In the genomic region with DNA sequence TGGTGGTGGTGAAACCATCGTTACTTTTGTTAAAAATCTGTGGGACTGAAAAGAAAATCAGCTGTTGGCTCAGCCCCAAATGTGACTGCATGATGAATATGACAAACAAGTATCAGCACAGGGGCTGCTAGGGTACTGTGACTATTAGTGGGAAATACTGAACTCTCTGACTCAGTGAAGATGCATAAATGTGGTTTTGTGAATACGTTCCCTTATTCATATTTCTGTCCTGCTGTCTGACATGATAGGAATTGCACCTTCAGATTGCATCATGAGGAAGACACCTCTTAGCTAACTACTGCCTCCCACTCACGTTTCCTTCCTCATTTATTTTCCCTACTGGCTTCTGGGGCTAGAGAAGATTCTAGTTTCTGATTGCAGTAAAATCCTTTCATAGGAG, we compare ENCODE assay signal across 11 cellular contexts. TPM values are rescaled to one million over a fixed set of nuclear protein-coding genes. Genes with fewer than 3 reads are reported as not detected.
DNase-seq lines count a peak whose midpoint lies in the region; ATAC-seq and TF ChIP-seq lines count a peak whose summit lies in the region.
"Had no signal": no experiment of that assay in that cellular context is flagged by ENCODE, and none has a peak within 500 bp of the region (broad histone marks: within the 10 kb centered on the region; RNA-seq: fewer than 3 reads in every experiment).

No MANE protein-coding gene starts in this region.

- no peak overlapping the region for H3K14ac ChIP-seq in mesenchymal stem cell (ENCODE audit: low read length in 2 of 2)

- no peak overlapping the region for H3K4ac ChIP-seq in mesenchymal stem cell (ENCODE audit: low read depth in 1 of 2, low read length in 2 of 2)

- H3K9me3 Mint-ChIP-seq in CD14-positive monocyte: peaks cover 13 to 25% (median 21%) of the 10 kb centered on the region in 7 donors

- H3K27me3 Mint-ChIP-seq in CD14-positive monocyte (ENCODE audit: low read depth in 3 of 3): no peaks in the 10 kb centered on the region

- H2AK5ac ChIP-seq in mesenchymal stem cell (ENCODE audit: low read length, severe bottlenecking): no peak overlapping the region

- H3K4me1 ChIP-seq in RWPE2 (ENCODE audit: insufficient read depth, poor library complexity, severe bottlenecking) (peaks cover 12% of the 10 kb centered on the region), mesenchymal stem cell (ENCODE audit: control insufficient read depth, insufficient read depth, low read depth, low read length) (no peaks in the 10 kb centered on the region)

- peaks cover 64% of the 10 kb centered on the region for H3K4me1 Mint-ChIP-seq in CD14-positive monocyte
- H3K4me1 Mint-ChIP-seq: CD4-positive, CD25-positive, alpha-beta regulatory T cell had no signal

- no peak overlapping the region for H3K18ac ChIP-seq in mesenchymal stem cell (ENCODE audit: low read depth in 1 of 2, low read length in 2 of 2)

- 73% methylated on average over 2 of the region's 3 CpGs for WGBS in mesenchymal stem cell

- peak; percentile 85 for DNase-seq in CD14-positive monocyte (ENCODE audit: low spot score)
- DNase-seq in HL-60 (ENCODE audit: low read depth in 1 of 2, low spot score in 1 of 2): peak; percentile 85 to 86
- no peak for DNase-seq in RWPE2 (ENCODE audit: low spot score)
- peak; percentile 73 for DNase-seq in kidney tubule cell (ENCODE audit: low spot score)
- no peak for DNase-seq in DMS79 (lab: John Stamatoyannopoulos, UW)
- DNase-seq in mesenchymal stem cell: no peak
- DNase-seq: amygdala; CD4-positive, CD25-positive, alpha-beta regulatory T cell; NCI-H1105 treated with DMSO at 0.1 percent for 48 hours had no signal

- H2AFZ ChIP-seq in mesenchymal stem cell (ENCODE audit: low read depth, low read length): no peak overlapping the region

- peak overlapping the region; percentile 96 to 99 (median 98) for H3K27ac Mint-ChIP-seq in CD14-positive monocyte
- H3K27ac Mint-ChIP-seq: CD4-positive, CD25-positive, alpha-beta regulatory T cell had no signal

- H4K91ac ChIP-seq in mesenchymal stem cell (ENCODE audit: low read length): no peak overlapping the region

- intact Hi-C loops in CD14-positive monocyte (cut with micrococcal nuclease): loop anchor here in 1 of 2 donors (5.0 to 10.0 kb wide), 2 partner anchors 58 to 291 kb away; no protein-coding TSS in a partner anchor

- no peak overlapping the region for H2BK5ac ChIP-seq in mesenchymal stem cell (ENCODE audit: low read depth, low read length, poor library complexity, severe bottlenecking)

- H3K4me2 ChIP-seq in mesenchymal stem cell (ENCODE audit: low read length, poor library complexity, severe bottlenecking): no peak overlapping the region

- H3K27ac ChIP-seq in HL-60 (replicated peaks): peak overlapping the region; percentile 85
- H3K27ac ChIP-seq in RWPE2 (ENCODE audit: poor library complexity, severe bottlenecking): peak overlapping the region; percentile 32
- no peak overlapping the region for H3K27ac ChIP-seq in mesenchymal stem cell (ENCODE audit: low read length, poor library complexity, severe bottlenecking)

- H3K9me3 ChIP-seq in RWPE2 (ENCODE audit: severe bottlenecking) (peaks cover 2% of the 10 kb centered on the region), mesenchymal stem cell (ENCODE audit: control insufficient read depth, low read length) (peaks cover 21% of the 10 kb centered on the region)

- H3K4me3 ChIP-seq in HL-60 (replicated peaks; ENCODE audit: insufficient read depth, low read length) (peak overlapping the region; percentile 70), RWPE2 (ENCODE audit: severe bottlenecking) (no peak overlapping the region), mesenchymal stem cell (ENCODE audit: insufficient read depth in 1 of 2, low read depth in 1 of 2, low read length in 2 of 2) (no peak overlapping the region)

- peaks cover 25 to 34% of the 10 kb centered on the region in 2 donors for H3K36me3 Mint-ChIP-seq in CD14-positive monocyte
- H3K36me3 Mint-ChIP-seq: CD4-positive, CD25-positive, alpha-beta regulatory T cell had no signal

- H3K4me3 Mint-ChIP-seq in CD14-positive monocyte: peak overlapping the region; percentile 45 to 71
- H3K4me3 Mint-ChIP-seq: CD4-positive, CD25-positive, alpha-beta regulatory T cell had no signal

- no peaks in the 10 kb centered on the region for H3K27me3 ChIP-seq in HL-60 (ENCODE audit: insufficient read depth, poor library complexity, severe bottlenecking)
- no peaks in the 10 kb centered on the region for H3K27me3 ChIP-seq in RWPE2 (ENCODE audit: insufficient read depth, poor library complexity, severe bottlenecking)
- no peaks in the 10 kb centered on the region for H3K27me3 ChIP-seq in mesenchymal stem cell (ENCODE audit: control insufficient read depth in 1 of 2, insufficient read depth in 1 of 2, low read length in 2 of 2)

- no peak overlapping the region for H2BK15ac ChIP-seq in mesenchymal stem cell (ENCODE audit: low read depth, poor library complexity, severe bottlenecking)

- H3K36me3 ChIP-seq in RWPE2 (ENCODE audit: low read depth) (no peaks in the 10 kb centered on the region), mesenchymal stem cell (ENCODE audit: control insufficient read depth in 1 of 2, insufficient read depth in 2 of 2, low read depth in 1 of 2, low read length in 2 of 2) (no peaks in the 10 kb centered on the region)

- no peak overlapping the region for H2BK120ac ChIP-seq in mesenchymal stem cell (ENCODE audit: low read depth, low read length)

- H3K9ac ChIP-seq in mesenchymal stem cell (ENCODE audit: low read length): no peak overlapping the region

- H3K23ac ChIP-seq in mesenchymal stem cell (ENCODE audit: low read length in 2 of 2): no peak overlapping the region

- no peaks in the 10 kb centered on the region for H3K79me1 ChIP-seq in mesenchymal stem cell (replicated peaks; ENCODE audit: low read length, poor library complexity, severe bottlenecking)

- no peak overlapping the region for H2BK12ac ChIP-seq in mesenchymal stem cell (ENCODE audit: low read length in 2 of 2)

- no peak overlapping the region for H4K8ac ChIP-seq in mesenchymal stem cell (ENCODE audit: low read length)

- TF ChIP-seq CTCF in CD14-positive monocyte (IDR thresholded peaks at IDR 0.05): no peak
- no peak for TF ChIP-seq CTCF in HL-60 (IDR thresholded peaks at IDR 0.05; ENCODE audit: insufficient read depth, low read length)
- no peak for TF ChIP-seq CTCF in RWPE2 (IDR thresholded peaks at IDR 0.05; ENCODE audit: poor library complexity, severe bottlenecking)

- peak; percentile 98 for ATAC-seq in RWPE2 (ENCODE audit: low read depth)
- ATAC-seq in HG03442 (IDR thresholded peaks at IDR 0.05; ENCODE audit: unreplicated experiment): no peak
- ATAC-seq: Right ventricle myocardium inferior had no signal

RNA-seq across cellular contexts. Expression of a gene that starts 1.4 kb away (rescaled TPM):
- 10 to 100 TPM in 1 of 2 donors, 1 to 10 TPM in 1; 10.0 to 15.2 TPM for polyA plus RNA-seq in CD14-positive monocyte
- not detected for polyA plus RNA-seq in mesenchymal stem cell (2013, experiment 1 of 2)
- not detected for polyA plus RNA-seq in mesenchymal stem cell (2013, experiment 2 of 2)
- polyA plus RNA-seq: CD4-positive, CD25-positive, alpha-beta regulatory T cell had no signal

RNA-seq across cellular contexts. Expression of a gene that starts 28.2 kb away (rescaled TPM):
- polyA plus RNA-seq in CD14-positive monocyte: not detected
- polyA plus RNA-seq in mesenchymal stem cell (2013, experiment 1 of 2): not detected
- polyA plus RNA-seq in mesenchymal stem cell (2013, experiment 2 of 2): not detected
- polyA plus RNA-seq: CD4-positive, CD25-positive, alpha-beta regulatory T cell had no signal

RNA-seq across cellular contexts. Expression of a gene that starts 29.2 kb away (rescaled TPM):
- polyA plus RNA-seq in CD14-positive monocyte: under 1 TPM in 1 of 2 donors, not detected in 1; 0.28 TPM
- polyA plus RNA-seq in mesenchymal stem cell (2013, experiment 1 of 2): not detected
- polyA plus RNA-seq in mesenchymal stem cell (2013, experiment 2 of 2): not detected
- polyA plus RNA-seq: CD4-positive, CD25-positive, alpha-beta regulatory T cell had no signal

RNA-seq across cellular contexts. Expression of a gene that starts 50.3 kb away (rescaled TPM):
- polyA plus RNA-seq in CD14-positive monocyte: 1 to 10 TPM; 1.2 to 1.3 TPM
- polyA plus RNA-seq in mesenchymal stem cell (2013, experiment 1 of 2): 0.01 TPM
- polyA plus RNA-seq in mesenchymal stem cell (2013, experiment 2 of 2): not detected
- polyA plus RNA-seq: CD4-positive, CD25-positive, alpha-beta regulatory T cell had no signal

Comparison
In these comparisons a context has a peak if more than half of its experiments do, and no peak if none do; other contexts are left out.
1. DNase-seq: peak in CD14-positive monocyte (single experiment), HL-60 (2 of 2) and kidney tubule cell (single experiment); none in RWPE2 (single experiment), DMS79 (single experiment) and mesenchymal stem cell (single experiment).